Comparison of ENCODE assay signal across 1 cellular context in genomic region chr9:100865111-100865510, GRCh38.
TF ChIP-seq lines count a peak whose summit lies in the region.

No MANE protein-coding gene starts in this region.

TF ChIP-seq in SK-N-SH treated with all-trans-retinoic acid at 6 μM for 48 hours, 23 proteins besides CTCF, POLR2A, EP300 and RAD21 (continued from another document):
- TF ChIP-seq POU6F1 (CRISPR knock-in tag; IDR thresholded peaks at IDR 0.05; ENCODE audit: borderline replicate concordance, low read depth), result no peak
TF ChIP-seq in SK-N-SH treated with all-trans-retinoic acid at 6 μM for 48 hours: peak in this region for 0.
